In genomic region chr13:111327701-111328100, GRCh38 we compare ENCODE assay signal across 14 cellular contexts. TPM values are rescaled to one million over a fixed set of nuclear protein-coding genes. Genes with fewer than 3 reads are reported as not detected.
A peak's percentile ranks its signal among the peaks of the same experiment; 100 is the strongest.
DNase-seq lines count a peak whose midpoint lies in the region; ATAC-seq lines count a peak whose summit lies in the region.
"Had no signal": no experiment of that assay in that cellular context is flagged by ENCODE, and none has a peak within 500 bp of the region (broad histone marks: within the 10 kb centered on the region; RNA-seq: fewer than 3 reads in every experiment).

No MANE protein-coding gene starts in this region.

- no peak for ATAC-seq in activated CD8-positive, alpha-beta memory T cell treated with anti-CD3 and anti-CD28 coated beads, Interleukin-2, amount 10 ng/mL, durations not matched to agents 7 days and 5 days
- ATAC-seq in GM19397 (IDR thresholded peaks at IDR 0.05; ENCODE audit: unreplicated experiment) (no peak), HG02885 (IDR thresholded peaks at IDR 0.05; ENCODE audit: poor library complexity, unreplicated experiment) (no peak)
- ATAC-seq: A549 had no signal

- peaks cover 14% of the 10 kb centered on the region for H3K4me1 Mint-ChIP-seq in activated CD8-positive, alpha-beta memory T cell treated with anti-CD3 and anti-CD28 coated beads, Interleukin-2, amount 10 ng/mL, durations not matched to agents 7 days and 5 days

- H3K4me3 Mint-ChIP-seq in activated CD8-positive, alpha-beta memory T cell treated with anti-CD3 and anti-CD28 coated beads, Interleukin-2, amount 10 ng/mL, durations not matched to agents 7 days and 5 days: no peak overlapping the region
- H3K4me3 Mint-ChIP-seq: CD4-positive, alpha-beta memory T cell had no signal

- no peak overlapping the region for H3K27ac Mint-ChIP-seq in activated CD8-positive, alpha-beta memory T cell treated with anti-CD3 and anti-CD28 coated beads, Interleukin-2, amount 10 ng/mL, durations not matched to agents 7 days and 5 days

- peak; percentile 15 for DNase-seq in activated CD8-positive, alpha-beta memory T cell treated with anti-CD3 and anti-CD28 coated beads, Interleukin-2, amount 10 ng/mL, durations not matched to agents 7 days and 5 days
- no peak for DNase-seq in activated CD8-positive, alpha-beta memory T cell treated with anti-CD3 and anti-CD28 coated beads, Interleukin-2, amount 50 U/mL, for 4 hours
- DNase-seq in NCI-H69 (lab: John Stamatoyannopoulos, UW): peak; percentile 67
- peak; percentile 37 for DNase-seq in mesenteric fat pad (ENCODE audit: low spot score)
- no peak for DNase-seq in stimulated activated CD4-positive, alpha-beta T cell treated with anti-CD3 and anti-CD28 coated beads, Interleukin-15, amount 100 ng/mL, for 24 hours
- DNase-seq: BE2C; CD4-positive, alpha-beta memory T cell; DMS153; DMS79 treated with DMSO at 0.1 percent for 48 hours; EL; GM23248 had no signal

- no peaks in the 10 kb centered on the region for H3K36me3 Mint-ChIP-seq in activated CD8-positive, alpha-beta memory T cell treated with anti-CD3 and anti-CD28 coated beads, Interleukin-2, amount 10 ng/mL, durations not matched to agents 7 days and 5 days

- H3K27me3 Mint-ChIP-seq in activated CD8-positive, alpha-beta memory T cell treated with anti-CD3 and anti-CD28 coated beads, Interleukin-2, amount 10 ng/mL, durations not matched to agents 7 days and 5 days: peaks cover 2% of the 10 kb centered on the region

- no peaks in the 10 kb centered on the region for H3K9me3 Mint-ChIP-seq in activated CD8-positive, alpha-beta memory T cell treated with anti-CD3 and anti-CD28 coated beads, Interleukin-2, amount 10 ng/mL, durations not matched to agents 7 days and 5 days (ENCODE audit: low read depth)

- CTCF ChIA-PET in activated CD8-positive, alpha-beta memory T cell treated with anti-CD3 and anti-CD28 coated beads, Interleukin-2, amount 10 ng/mL, durations not matched to agents 7 days and 5 days (lab: Charles Lee): interaction anchor here (1.3 kb wide), 1 partner anchor 83 kb away, joined by 3 read pairs; no protein-coding TSS in a partner anchor

RNA-seq across cellular contexts. Expression of gene TEX29, which starts 7.3 kb away (rescaled TPM):
- under 1 TPM; 0.40 to 0.96 TPM for total RNA-seq in activated CD8-positive, alpha-beta memory T cell treated with anti-CD3 and anti-CD28 coated beads, Interleukin-2, amount 10 ng/mL, durations not matched to agents 7 days and 5 days
- total RNA-seq in mesenteric fat pad: 0.67 TPM
- total RNA-seq: GM23248 had no signal

Comparison
In these comparisons a context has a peak if more than half of its experiments do, and no peak if none do; other contexts are left out.
1. DNase-seq: peak in activated CD8-positive, alpha-beta memory T cell treated with anti-CD3 and anti-CD28 coated beads, Interleukin-2, amount 10 ng/mL, durations not matched to agents 7 days and 5 days (single experiment), NCI-H69 (single experiment) and mesenteric fat pad (single experiment); none in activated CD8-positive, alpha-beta memory T cell treated with anti-CD3 and anti-CD28 coated beads, Interleukin-2, amount 50 U/mL, for 4 hours (single experiment) and stimulated activated CD4-positive, alpha-beta T cell treated with anti-CD3 and anti-CD28 coated beads, Interleukin-15, amount 100 ng/mL, for 24 hours (single experiment).